ENCODE assay signal across 16 cellular contexts in the genomic region with DNA sequence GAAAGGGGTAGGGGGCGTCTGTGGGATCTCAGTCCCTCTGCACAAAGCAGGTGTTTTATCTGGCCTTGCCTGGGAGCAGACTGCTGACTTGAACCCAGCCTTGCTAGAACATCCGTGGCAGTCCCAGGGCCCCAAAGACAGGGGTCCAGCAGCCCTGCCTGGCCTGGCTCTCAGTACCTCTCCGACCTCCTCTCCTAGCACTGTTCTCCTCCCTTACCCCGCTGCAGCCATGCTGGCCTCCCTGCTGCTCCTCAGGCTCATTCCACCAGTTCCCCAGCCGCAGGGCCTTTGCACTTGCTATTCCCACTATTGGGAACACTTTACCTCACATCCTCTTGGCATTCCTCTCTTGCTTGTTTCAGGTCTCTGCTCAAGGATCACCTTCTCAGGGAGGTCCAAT. TPM values are rescaled to one million over a fixed set of nuclear protein-coding genes. Genes with fewer than 3 reads are reported as not detected.
DNase-seq lines count a peak whose midpoint lies in the region; ATAC-seq, FAIRE-seq and TF ChIP-seq lines count a peak whose summit lies in the region.
"Had no signal": no experiment of that assay in that cellular context is flagged by ENCODE, and none has a peak within 500 bp of the region (broad histone marks: within the 10 kb centered on the region; RNA-seq: fewer than 3 reads in every experiment).

No MANE protein-coding gene starts in this region.

- H3K18ac ChIP-seq in H1 (ENCODE audit: extremely low read depth, low read length), result no peak overlapping the region

- TF ChIP-seq CTCF in WTC11 (IDR thresholded peaks at IDR 0.05) (no peak), H1 (IDR thresholded peaks at IDR 0.05; ENCODE audit: control extremely low read depth in 1 of 3, insufficient read depth in 1 of 3, low read depth in 1 of 3, low read length in 3 of 3) (no peak)

- no peak overlapping the region for H4K91ac ChIP-seq in H1 (replicated peaks; ENCODE audit: insufficient read length, low read length)

- CTCF ChIA-PET in WTC11 (lab: Charles Lee) (interaction anchor here (0.6 to 2.2 kb wide), 4 partner anchors 10 to 47 kb away, joined by 3 to 21 read pairs (median 6); no protein-coding TSS in a partner anchor), H1 (lab: Charles Lee; ENCODE audit: partially characterized antibody) (interaction anchor here (1.0 to 3.0 kb wide), 6 partner anchors 9 to 207 kb away, joined by 3 to 19 read pairs (median 8); no protein-coding TSS in a partner anchor)

- H3K4ac ChIP-seq in H1 (replicated peaks; ENCODE audit: insufficient read length, low read depth, low read length), result no peak overlapping the region

- no peak overlapping the region for H2BK20ac ChIP-seq in H1 (ENCODE audit: low read length)

- peaks cover 17% of the 10 kb centered on the region for H3K27me3 Mint-ChIP-seq in WTC11 (ENCODE audit: low read depth)
- peaks cover 3% of the 10 kb centered on the region for H3K27me3 Mint-ChIP-seq in memory B cell
- H3K27me3 Mint-ChIP-seq: CD4-positive, alpha-beta memory T cell had no signal

- no peak overlapping the region; the same call in 1 of the 2 replicates for H4K8ac ChIP-seq in H1 (ENCODE audit: extremely low read depth, insufficient read depth, low read length)

- H3K4me1 Mint-ChIP-seq in WTC11 (0 out of 2 replicates have a peak, but pooled peaks cover 2% of the 10 kb centered on the region), memory B cell (no peaks in the 10 kb centered on the region)
- H3K4me1 Mint-ChIP-seq: GM23338 had no signal

- H2BK15ac ChIP-seq in H1 (ENCODE audit: low read length), result no peak overlapping the region

- no peak overlapping the region for H2AFZ ChIP-seq in H1 (ENCODE audit: low read length)
- H2AFZ ChIP-seq: GM23338 had no signal

- POLR2A ChIA-PET in WTC11 (lab: Charles Lee), result no interaction called here
- POLR2A ChIA-PET in H1 (lab: Charles Lee; ENCODE audit: partially characterized antibody), result no interaction called here

- no peaks in the 10 kb centered on the region for H3K36me3 ChIP-seq in H1 (ENCODE audit: control insufficient read depth in 2 of 4, insufficient read depth in 4 of 4, low read length in 3 of 4)
- H3K36me3 ChIP-seq: BE2C had no signal

- TF ChIP-seq EP300 in H1 (IDR thresholded peaks at IDR 0.05; ENCODE audit: borderline replicate concordance in 1 of 2, low read depth in 2 of 2, low read length in 2 of 2), result no peak

- no peak overlapping the region for H2BK120ac ChIP-seq in H1 (replicated peaks; ENCODE audit: low read depth, low read length)

- no peaks in the 10 kb centered on the region for H3K79me2 ChIP-seq in H1 (ENCODE audit: control insufficient read depth in 1 of 2, insufficient read depth in 2 of 2, low read length in 2 of 2)

- H3K9ac ChIP-seq in H1 (replicated peaks in 1 of 4; ENCODE audit: extremely low read depth in 1 of 4, low read depth in 3 of 4, low read length in 3 of 4), result no peak overlapping the region

- ATAC-seq in WTC11, result no peak
- ATAC-seq in memory B cell (ENCODE audit: low read depth), result no peak
- ATAC-seq: A549, GM12878, GM23338 had no signal

- TF ChIP-seq POLR2A in H1 (IDR thresholded peaks at IDR 0.05; ENCODE audit: control extremely low read depth in 1 of 2, low read depth in 2 of 2, low read length in 2 of 2), result no peak

- no peak overlapping the region for H3K23ac ChIP-seq in H1 (ENCODE audit: insufficient read length)

- no peak overlapping the region for H3K56ac ChIP-seq in H1 (replicated peaks; ENCODE audit: insufficient read length, low read depth, low read length)

- no peaks in the 10 kb centered on the region for H3K79me1 ChIP-seq in H1 (ENCODE audit: low read depth, low read length)

- FAIRE-seq in H1 (lab: Jason Lieb, UNC), result no peak
- FAIRE-seq: A549, GM18507, HTR-8/SVneo had no signal

- no peak overlapping the region for H2BK5ac ChIP-seq in H1 (ENCODE audit: low read depth, low read length)

- no peak overlapping the region for H4K5ac ChIP-seq in H1 (ENCODE audit: insufficient read length, low read depth, low read length)

- no peak overlapping the region for H2BK12ac ChIP-seq in H1 (ENCODE audit: low read depth, low read length)

- no peak overlapping the region for H3K4me2 ChIP-seq in H1 (ENCODE audit: insufficient read depth in 1 of 2, low read depth in 2 of 2, low read length in 2 of 2)
- H3K4me2 ChIP-seq: A549, GM23338 had no signal

- H3K36me3 Mint-ChIP-seq in WTC11, result no peaks in the 10 kb centered on the region
- H3K36me3 Mint-ChIP-seq in memory B cell, result no peaks in the 10 kb centered on the region
- H3K36me3 Mint-ChIP-seq: CD4-positive, alpha-beta memory T cell had no signal

- H3K23me2 ChIP-seq in H1 (ENCODE audit: low read depth, low read length), result no peaks in the 10 kb centered on the region

- H3K4me3 Mint-ChIP-seq in WTC11 (no peak overlapping the region), memory B cell (no peak overlapping the region)
- H3K4me3 Mint-ChIP-seq: CD4-positive, alpha-beta memory T cell; GM23338; H9 had no signal

- H3K27ac Mint-ChIP-seq in WTC11 (no peak overlapping the region), memory B cell (peak overlapping the region; percentile 9)
- H3K27ac Mint-ChIP-seq: GM23338, H9 had no signal

- H3K14ac ChIP-seq in H1 (ENCODE audit: insufficient read length), result no peak overlapping the region

- no peak for DNase-seq in WTC11 (ENCODE audit: low spot score)
- DNase-seq in H1 (ENCODE audit: low read depth in 1 of 2, low spot score in 2 of 2), result no peak
- DNase-seq in memory B cell (ENCODE audit: low spot score in 2 of 2), result no peak
- no peak for DNase-seq in NCI-H82 (lab: John Stamatoyannopoulos, UW)
- DNase-seq in activated T-cell treated with anti-CD3 and anti-CD28 coated beads, Interleukin-2, amount 50 U/mL, for 48 hours, result no peak
- no peak for DNase-seq in NCI-H1436 (lab: John Stamatoyannopoulos, UW)
- DNase-seq: BE2C; CD4-positive, alpha-beta memory T cell; DMS79; H9 had no signal

- no peak overlapping the region for H3K27ac ChIP-seq in H1 (ENCODE audit: low read depth, low read length)
- H3K27ac ChIP-seq: C4-2B had no signal

- H3K9me3 ChIP-seq in H1 (ENCODE audit: insufficient read depth in 2 of 2, low read depth in 1 of 2, low read length in 1 of 2), result no peaks in the 10 kb centered on the region
- H3K9me3 ChIP-seq: A549, BE2C had no signal

- H3K27me3 ChIP-seq in H1 (replicated peaks in 1 of 4; ENCODE audit: control insufficient read depth in 3 of 4, extremely low read depth in 1 of 4, insufficient read depth in 3 of 4, low read length in 3 of 4), result peaks cover 0 to under 1% (median 0%) of the 10 kb centered on the region in 4 experiments; a peak in 2 of 7 replicates
- H3K27me3 ChIP-seq: BE2C had no signal

- peaks cover 0 to 6% (median under 1%) of the 10 kb centered on the region in 4 experiments; a peak in 2 of 7 replicates for H3K4me1 ChIP-seq in H1 (replicated peaks in 1 of 4; ENCODE audit: control insufficient read depth in 3 of 4, insufficient read depth in 4 of 4, low read length in 3 of 4)
- H3K4me1 ChIP-seq: BE2C had no signal

- H3K4me3 ChIP-seq in H1 (ENCODE audit: extremely low read depth in 1 of 4, insufficient read depth in 2 of 4, low read depth in 3 of 4, low read length in 4 of 4), result no peak overlapping the region
- H3K4me3 ChIP-seq: A549, GM12878, GM23338 had no signal

- peaks cover 0 to 2% of the 10 kb centered on the region in 2 experiments for H4K20me1 ChIP-seq in H1 (replicated peaks in 1 of 2; ENCODE audit: control insufficient read depth in 1 of 2, insufficient read depth in 2 of 2, low read length in 2 of 2)

- no peak for TF ChIP-seq RAD21 in H1 (IDR thresholded peaks at IDR 0.05 in 1 of 2, conservative IDR thresholded peaks at IDR 0.05 in 1 of 2; ENCODE audit: low read depth in 2 of 2, low read length in 2 of 2)

- no peak overlapping the region for H2AK5ac ChIP-seq in H1 (ENCODE audit: low read depth, low read length)

- no peaks in the 10 kb centered on the region for H3K9me3 Mint-ChIP-seq in WTC11
- H3K9me3 Mint-ChIP-seq in memory B cell, result no peaks in the 10 kb centered on the region
- H3K9me3 Mint-ChIP-seq: CD4-positive, alpha-beta memory T cell; GM23338; H9 had no signal

- 91% methylated on average over 3 of the region's 5 CpGs; no CpG with 5 or more reads in 1 of the 2 experiments for WGBS in H1 (ENCODE audit: extremely low coverage in 1 of 2, insufficient coverage in 1 of 2, insufficient read length in 1 of 2, insufficient replicate concordance in 2 of 2, low coverage in 1 of 2, low lambda C conversion rate in 2 of 2, missing lambda C conversion rate in 1 of 2), 2 experiments

TF ChIP-seq in H1, 55 proteins besides CTCF, POLR2A, EP300 and RAD21:
- no peak for TF ChIP-seq NRF1 (IDR thresholded peaks at IDR 0.05; ENCODE audit: low read depth, low read length)
- TF ChIP-seq BCL11A (IDR thresholded peaks at IDR 0.05; ENCODE audit: low read depth in 2 of 2, low read length in 2 of 2), result no peak
- 0 out of 2 replicates have a peak, but pooled peaks have one; percentile 26 for TF ChIP-seq KDM1A (IDR thresholded peaks at IDR 0.05; ENCODE audit: borderline replicate concordance, low read length)

RNA-seq across cellular contexts. Expression of gene DUSP1, which starts 45.2 kb away (rescaled TPM):
- 9.5 to 12.4 TPM (median 11.0 TPM) in 3 replicates for total RNA-seq in WTC11 (2021)
- 6.5 and 8.6 TPM in 2 replicates for total RNA-seq in H1 (2021; fragmentation: NEBNext Ultra II Directional; extraction: Animal tissue kit (Norgen Biotek cat#: 25700))
- polyA plus RNA-seq in H1 (2011; rRNA removed), result 11.4 and 11.7 TPM in 2 replicates
- polyA plus RNA-seq in H1 (2011; cell fraction: cytosol; rRNA removed), result 11.3 TPM
- polyA plus RNA-seq in H1 (2011; cell fraction: nucleus; rRNA removed), result 15.3 TPM
- polyA plus RNA-seq in H1 (2012, experiment 1 of 2), result 6.9 to 8.1 TPM (median 7.2 TPM) in 4 replicates
- polyA plus RNA-seq in H1 (2012, experiment 2 of 2), result 7.6 TPM
- 3.2 TPM for polyA plus RNA-seq in H1 (2013, experiment 1 of 2)
- polyA plus RNA-seq in H1 (2013, experiment 2 of 2), result 2.9 TPM
- 17.6 and 18.7 TPM in 2 replicates for polyA minus RNA-seq in H1 (2011; rRNA and poly(A)+ RNA removed)
- 10.2 TPM for polyA minus RNA-seq in H1 (2011; cell fraction: cytosol; rRNA and poly(A)+ RNA removed)
- 47.4 TPM for polyA minus RNA-seq in H1 (2011; cell fraction: nucleus; rRNA and poly(A)+ RNA removed)
